ENCODE assay signal across 18 cellular contexts in the genomic region with DNA sequence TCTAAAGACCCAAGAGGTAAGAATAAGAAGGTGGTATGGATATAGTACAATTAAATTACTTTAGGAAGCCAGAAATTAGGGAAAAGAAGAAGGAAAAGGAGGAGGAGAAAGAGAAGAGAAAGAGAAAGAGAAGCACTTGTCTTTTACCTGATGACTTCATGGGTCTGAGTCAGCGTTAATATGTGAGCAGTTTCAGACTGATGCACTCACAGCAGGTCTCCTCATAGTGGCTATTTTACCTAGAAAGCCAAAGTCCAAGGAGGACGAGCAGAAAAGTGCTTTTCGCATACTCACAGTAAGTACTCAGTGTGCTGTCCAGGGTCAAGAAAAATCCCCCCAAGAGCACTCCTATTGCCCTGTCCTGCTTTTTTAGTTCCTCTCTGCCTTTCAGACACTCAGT.
DNase-seq lines count a peak whose midpoint lies in the region; ATAC-seq and TF ChIP-seq lines count a peak whose summit lies in the region.
"Had no signal": no experiment of that assay in that cellular context is flagged by ENCODE, and none has a peak within 500 bp of the region (broad histone marks: within the 10 kb centered on the region; RNA-seq: fewer than 3 reads in every experiment).

No MANE protein-coding gene starts in this region.

- H3K4me1 ChIP-seq in mucosa of descending colon (ENCODE audit: low read depth) (no peaks in the 10 kb centered on the region), lower lobe of right lung (no peaks in the 10 kb centered on the region)
- H3K4me1 ChIP-seq: prostate gland had no signal

- no peaks in the 10 kb centered on the region for H3K9me3 Mint-ChIP-seq in activated CD8-positive, alpha-beta T cell treated with anti-CD3 and anti-CD28 coated beads for 36 hours
- H3K9me3 Mint-ChIP-seq in activated CD8-positive, alpha-beta T cell treated with anti-CD3 and anti-CD28 coated beads, Interleukin-2, amount 10 ng/mL, durations not matched to agents 7 days and 5 days (ENCODE audit: insufficient read depth), result no peaks in the 10 kb centered on the region
- H3K9me3 Mint-ChIP-seq: activated T-helper 17 cell treated with anti-CD3 and anti-CD28 coated beads, Interleukin-2, amount 50 U/mL, for 72 hours; CD8-positive, alpha-beta memory T cell; central memory CD8-positive, alpha-beta T cell had no signal

- no peak overlapping the region for H3K27ac Mint-ChIP-seq in activated CD8-positive, alpha-beta T cell treated with anti-CD3 and anti-CD28 coated beads for 36 hours
- no peak overlapping the region for H3K27ac Mint-ChIP-seq in activated CD8-positive, alpha-beta T cell treated with anti-CD3 and anti-CD28 coated beads, Interleukin-2, amount 10 ng/mL, durations not matched to agents 7 days and 5 days
- H3K27ac Mint-ChIP-seq: activated T-helper 17 cell treated with anti-CD3 and anti-CD28 coated beads, Interleukin-2, amount 50 U/mL, for 72 hours; CD8-positive, alpha-beta memory T cell; natural killer cell had no signal

- ATAC-seq in activated CD8-positive, alpha-beta T cell treated with anti-CD3 and anti-CD28 coated beads for 36 hours, result peak; percentile 34
- no peak for ATAC-seq in activated CD8-positive, alpha-beta T cell treated with anti-CD3 and anti-CD28 coated beads, Interleukin-2, amount 10 ng/mL, durations not matched to agents 7 days and 5 days
- ATAC-seq in HG02571 (IDR thresholded peaks at IDR 0.05; ENCODE audit: unreplicated experiment), result peak; percentile 51
- no peak for ATAC-seq in mucosa of descending colon
- no peak for ATAC-seq in lower lobe of right lung
- ATAC-seq: activated T-helper 17 cell treated with anti-CD3 and anti-CD28 coated beads, Interleukin-2, amount 50 U/mL, for 72 hours; natural killer cell; Panc1 had no signal

- H3K4me1 Mint-ChIP-seq in activated CD8-positive, alpha-beta T cell treated with anti-CD3 and anti-CD28 coated beads for 36 hours (ENCODE audit: low read depth), result peaks cover 20% of the 10 kb centered on the region
- peaks cover 19% of the 10 kb centered on the region for H3K4me1 Mint-ChIP-seq in activated CD8-positive, alpha-beta T cell treated with anti-CD3 and anti-CD28 coated beads, Interleukin-2, amount 10 ng/mL, durations not matched to agents 7 days and 5 days (ENCODE audit: low read depth)
- H3K4me1 Mint-ChIP-seq: natural killer cell had no signal

- no peak overlapping the region for H3K27ac ChIP-seq in lower lobe of right lung
- H3K27ac ChIP-seq: prostate gland had no signal

- H3K27me3 Mint-ChIP-seq in activated CD8-positive, alpha-beta T cell treated with anti-CD3 and anti-CD28 coated beads for 36 hours, result no peaks in the 10 kb centered on the region
- no peaks in the 10 kb centered on the region for H3K27me3 Mint-ChIP-seq in activated CD8-positive, alpha-beta T cell treated with anti-CD3 and anti-CD28 coated beads, Interleukin-2, amount 10 ng/mL, durations not matched to agents 7 days and 5 days (ENCODE audit: low read depth)
- H3K27me3 Mint-ChIP-seq: activated T-helper 17 cell treated with anti-CD3 and anti-CD28 coated beads, Interleukin-2, amount 50 U/mL, for 72 hours; CD8-positive, alpha-beta memory T cell; central memory CD8-positive, alpha-beta T cell had no signal

- H3K36me3 Mint-ChIP-seq in activated CD8-positive, alpha-beta T cell treated with anti-CD3 and anti-CD28 coated beads for 36 hours (ENCODE audit: low read depth), result no peaks in the 10 kb centered on the region
- no peaks in the 10 kb centered on the region for H3K36me3 Mint-ChIP-seq in activated CD8-positive, alpha-beta T cell treated with anti-CD3 and anti-CD28 coated beads, Interleukin-2, amount 10 ng/mL, durations not matched to agents 7 days and 5 days (ENCODE audit: low read depth)
- H3K36me3 Mint-ChIP-seq: natural killer cell had no signal

- H3K4me3 ChIP-seq in mucosa of descending colon, result no peak overlapping the region
- H3K4me3 ChIP-seq in lower lobe of right lung, result no peak overlapping the region
- H3K4me3 ChIP-seq: MG63, prostate gland had no signal

- TF ChIP-seq CTCF in activated CD8-positive, alpha-beta T cell treated with anti-CD3 and anti-CD28 coated beads for 36 hours (IDR thresholded peaks at IDR 0.05), result no peak
- TF ChIP-seq CTCF in mucosa of descending colon (IDR thresholded peaks at IDR 0.05), result no peak
- TF ChIP-seq CTCF in lower lobe of right lung (IDR thresholded peaks at IDR 0.05), result no peak

- CTCF ChIA-PET in activated CD8-positive, alpha-beta T cell treated with anti-CD3 and anti-CD28 coated beads for 36 hours (lab: Charles Lee), result no interaction called here
- CTCF ChIA-PET in activated CD8-positive, alpha-beta T cell treated with anti-CD3 and anti-CD28 coated beads, Interleukin-2, amount 10 ng/mL, durations not matched to agents 7 days and 5 days (lab: Charles Lee), result no interaction called here

- POLR2A ChIA-PET in activated CD8-positive, alpha-beta T cell treated with anti-CD3 and anti-CD28 coated beads for 36 hours (lab: Charles Lee), result no interaction called here
- POLR2A ChIA-PET in activated CD8-positive, alpha-beta T cell treated with anti-CD3 and anti-CD28 coated beads, Interleukin-2, amount 10 ng/mL, durations not matched to agents 7 days and 5 days (lab: Charles Lee), result no interaction called here

- DNase-seq in activated CD8-positive, alpha-beta T cell treated with anti-CD3 and anti-CD28 coated beads for 36 hours, result no peak
- no peak for DNase-seq in activated CD8-positive, alpha-beta T cell treated with anti-CD3 and anti-CD28 coated beads, Interleukin-2, amount 10 ng/mL, durations not matched to agents 7 days and 5 days
- DNase-seq in NCI-H69 (lab: John Stamatoyannopoulos, UW), result peak; percentile 79
- DNase-seq in renal cortical epithelial cell (ENCODE audit: low read depth), result peak; percentile 25
- no peak for DNase-seq in NOMO-1 (lab: John Stamatoyannopoulos, UW; ENCODE audit: unreplicated experiment in 2 of 2)
- DNase-seq in mucosa of descending colon, result no peak
- DNase-seq in lower lobe of right lung, result no peak
- DNase-seq: activated CD8-positive, alpha-beta memory T cell treated with anti-CD3 and anti-CD28 coated beads for 24 hours; CD8-positive, alpha-beta memory T cell; foreskin fibroblast; MG63; natural killer cell; NCI-H226 had no signal

- H3K27me3 ChIP-seq in lower lobe of right lung (ENCODE audit: low read depth), result no peaks in the 10 kb centered on the region
- H3K27me3 ChIP-seq: MG63 had no signal

- H3K36me3 ChIP-seq in mucosa of descending colon (ENCODE audit: low read depth) (no peaks in the 10 kb centered on the region), lower lobe of right lung (no peaks in the 10 kb centered on the region)
- H3K36me3 ChIP-seq: MG63, prostate gland had no signal

- H3K9me3 ChIP-seq in mucosa of descending colon (no peaks in the 10 kb centered on the region), lower lobe of right lung (no peaks in the 10 kb centered on the region)
- H3K9me3 ChIP-seq: MG63, prostate gland had no signal

- intact Hi-C loops in activated CD8-positive, alpha-beta T cell treated with anti-CD3 and anti-CD28 coated beads for 36 hours (cut with micrococcal nuclease), result no loop called here
- intact Hi-C loops in mucosa of descending colon (cut with DNase I, micrococcal nuclease) (no loop called here), lower lobe of right lung (cut with DNase I) (no loop called here)

- H3K4me3 Mint-ChIP-seq in activated CD8-positive, alpha-beta T cell treated with anti-CD3 and anti-CD28 coated beads for 36 hours, result no peak overlapping the region
- H3K4me3 Mint-ChIP-seq in activated CD8-positive, alpha-beta T cell treated with anti-CD3 and anti-CD28 coated beads, Interleukin-2, amount 10 ng/mL, durations not matched to agents 7 days and 5 days, result no peak overlapping the region
- H3K4me3 Mint-ChIP-seq: activated T-helper 17 cell treated with anti-CD3 and anti-CD28 coated beads, Interleukin-2, amount 50 U/mL, for 72 hours; CD8-positive, alpha-beta memory T cell; central memory CD8-positive, alpha-beta T cell; natural killer cell had no signal

Comparison
In these comparisons a context has a peak if more than half of its experiments do, and no peak if none do; other contexts are left out.
1. ATAC-seq: peak in activated CD8-positive, alpha-beta T cell treated with anti-CD3 and anti-CD28 coated beads for 36 hours (single experiment) and HG02571 (single experiment); none in activated CD8-positive, alpha-beta T cell treated with anti-CD3 and anti-CD28 coated beads, Interleukin-2, amount 10 ng/mL, durations not matched to agents 7 days and 5 days (single experiment), mucosa of descending colon (single experiment) and lower lobe of right lung (0 of 2).
2. DNase-seq: peak in NCI-H69 (single experiment) and renal cortical epithelial cell (single experiment); none in activated CD8-positive, alpha-beta T cell treated with anti-CD3 and anti-CD28 coated beads for 36 hours (single experiment), activated CD8-positive, alpha-beta T cell treated with anti-CD3 and anti-CD28 coated beads, Interleukin-2, amount 10 ng/mL, durations not matched to agents 7 days and 5 days (single experiment), NOMO-1 (0 of 2), mucosa of descending colon (0 of 3) and lower lobe of right lung (single experiment).